Comparison of ENCODE assay signal across 10 cellular contexts in genomic region chr3:25455316-25456232, GRCh38. TPM values are rescaled to one million over a fixed set of nuclear protein-coding genes. Genes with fewer than 3 reads are reported as not detected.
A peak's percentile ranks its signal among the peaks of the same experiment; 100 is the strongest.
DNase-seq lines count a peak whose midpoint lies in the region; ATAC-seq and TF ChIP-seq lines count a peak whose summit lies in the region.
"Had no signal": no experiment of that assay in that cellular context is flagged by ENCODE, and none has a peak within 500 bp of the region (broad histone marks: within the 10 kb centered on the region; RNA-seq: fewer than 3 reads in every experiment).

No MANE protein-coding gene starts in this region.

- TF ChIP-seq CTCF in adrenal gland (IDR thresholded peaks at IDR 0.05) = no peak
- no peak for TF ChIP-seq CTCF in sigmoid colon (IDR thresholded peaks at IDR 0.05)

- no peaks in the 10 kb centered on the region for H3K9me3 ChIP-seq in adrenal gland (replicated peaks in 1 of 3)
- H3K9me3 ChIP-seq in sigmoid colon = no peaks in the 10 kb centered on the region

- H3K4me3 ChIP-seq in adrenal gland = no peak overlapping the region
- no peak overlapping the region for H3K4me3 ChIP-seq in sigmoid colon

- ATAC-seq in left cardiac atrium (peak; percentile 73 to 86), GM21576 (IDR thresholded peaks at IDR 0.05; ENCODE audit: unreplicated experiment) (no peak)
- ATAC-seq in activated CD4-positive, alpha-beta T cell treated with anti-CD3 and anti-CD28 coated beads for 36 hours = no peak

- DNase-seq in EL = peak; percentile 80
- DNase-seq in adrenal gland = no peak
- peak; percentile 46 for DNase-seq in left cardiac atrium
- DNase-seq in sigmoid colon = peak; percentile 79
- no peak for DNase-seq in activated CD4-positive, alpha-beta T cell treated with anti-CD3 and anti-CD28 coated beads for 36 hours
- DNase-seq in immature natural killer cell = no peak
- DNase-seq in activated CD8-positive, alpha-beta memory T cell treated with anti-CD3 and anti-CD28 coated beads, Interleukin-2, amount 50 U/mL, for 4 hours = no peak
- DNase-seq: foreskin melanocyte, RPMI8226 had no signal

- H3K36me3 Mint-ChIP-seq in activated CD4-positive, alpha-beta T cell treated with anti-CD3 and anti-CD28 coated beads for 36 hours (ENCODE audit: low read depth) = no peaks in the 10 kb centered on the region
- peaks cover 0 to 4% (median 0%) of the 10 kb centered on the region in 3 donors for H3K36me3 Mint-ChIP-seq in immature natural killer cell

- H3K27me3 ChIP-seq in adrenal gland = no peaks in the 10 kb centered on the region
- H3K27me3 ChIP-seq in sigmoid colon = no peaks in the 10 kb centered on the region

- H3K27ac ChIP-seq in adrenal gland (peak overlapping the region in 3 of 5 donors; percentile 4 to 83 (median 56)), sigmoid colon (peak overlapping the region; percentile 70 to 79 (median 76))

- no peaks in the 10 kb centered on the region for H3K9me3 Mint-ChIP-seq in activated CD4-positive, alpha-beta T cell treated with anti-CD3 and anti-CD28 coated beads for 36 hours (ENCODE audit: low read depth)
- H3K9me3 Mint-ChIP-seq in immature natural killer cell = no peaks in the 10 kb centered on the region

- no peak overlapping the region for H3K4me3 Mint-ChIP-seq in activated CD4-positive, alpha-beta T cell treated with anti-CD3 and anti-CD28 coated beads for 36 hours
- no peak overlapping the region for H3K4me3 Mint-ChIP-seq in immature natural killer cell

- no peaks in the 10 kb centered on the region for H3K36me3 ChIP-seq in adrenal gland (replicated peaks in 1 of 2)
- H3K36me3 ChIP-seq in sigmoid colon = no peaks in the 10 kb centered on the region

- CTCF ChIA-PET in activated CD4-positive, alpha-beta T cell treated with anti-CD3 and anti-CD28 coated beads for 36 hours (lab: Charles Lee) = interaction anchor here (1.0 kb wide), 1 partner anchor 8 kb away, joined by 4 read pairs; no protein-coding TSS in a partner anchor

- peaks cover 0 to 36% of the 10 kb centered on the region in 2 donors for H3K4me1 ChIP-seq in adrenal gland (replicated peaks in 1 of 2)
- H3K4me1 ChIP-seq in sigmoid colon = peaks cover 0 to 60% (median 48%) of the 10 kb centered on the region in 4 donors

- no peaks in the 10 kb centered on the region for H3K4me1 Mint-ChIP-seq in activated CD4-positive, alpha-beta T cell treated with anti-CD3 and anti-CD28 coated beads for 36 hours
- peaks cover 14 to 20% of the 10 kb centered on the region in 2 donors for H3K4me1 Mint-ChIP-seq in immature natural killer cell

- intact Hi-C loops in adrenal gland (cut with DNase I) = no loop called here
- intact Hi-C loops in left cardiac atrium (cut with DNase I) = no loop called here
- intact Hi-C loops in sigmoid colon (cut with DNase I) = no loop called here
- intact Hi-C loops in activated CD4-positive, alpha-beta T cell treated with anti-CD3 and anti-CD28 coated beads for 36 hours (cut with DNase I, micrococcal nuclease) = no loop called here

- no peak overlapping the region for H3K27ac Mint-ChIP-seq in activated CD4-positive, alpha-beta T cell treated with anti-CD3 and anti-CD28 coated beads for 36 hours
- H3K27ac Mint-ChIP-seq in immature natural killer cell = no peak overlapping the region

- 44 to 59% (median 58%) methylated on average over 7 to 9 of the region's 9 CpGs for WGBS in adrenal gland, 4 donors
- 77 to 82% methylated on average over 9 of the region's 9 CpGs for WGBS in sigmoid colon, 2 donors

- POLR2A ChIA-PET in activated CD4-positive, alpha-beta T cell treated with anti-CD3 and anti-CD28 coated beads for 36 hours (lab: Charles Lee) = no interaction called here

- H3K27me3 Mint-ChIP-seq in activated CD4-positive, alpha-beta T cell treated with anti-CD3 and anti-CD28 coated beads for 36 hours = peaks cover 1% of the 10 kb centered on the region
- H3K27me3 Mint-ChIP-seq in immature natural killer cell (ENCODE audit: low read depth in 3 of 3) = no peaks in the 10 kb centered on the region

- TF ChIP-seq POLR2A in adrenal gland (IDR thresholded peaks at IDR 0.05) = no peak
- no peak for TF ChIP-seq POLR2A in sigmoid colon (IDR thresholded peaks at IDR 0.05)

- no peak for TF ChIP-seq EP300 in sigmoid colon (IDR thresholded peaks at IDR 0.05)

RNA-seq across cellular contexts. Expression of gene RARB, which starts 27.5 kb away (rescaled TPM):
- total RNA-seq in adrenal gland (10 to 100 TPM in 5 of 8 donors, 1 to 10 TPM in 3; 4.3 to 23.3 (median 11.0) TPM), left cardiac atrium (10 to 100 TPM; 12.1 to 24.1 TPM), sigmoid colon (10 to 100 TPM in 3 of 4 donors, 1 to 10 TPM in 1; 8.3 to 18.5 (median 11.9) TPM)
- polyA plus RNA-seq in adrenal gland (1 to 10 TPM; 1.7 to 8.1 (median 7.7) TPM), sigmoid colon (1 to 10 TPM; 1.2 to 2.4 (median 2.1) TPM), immature natural killer cell (under 1 TPM in 2 of 3 donors, not detected in 1; 0.19 to 0.61 TPM)
- total RNA-seq in activated CD4-positive, alpha-beta T cell treated with anti-CD3 and anti-CD28 coated beads for 36 hours = not detected

Comparison
In these comparisons a context has a peak if more than half of its experiments do, and no peak if none do; other contexts are left out.
1. DNase-seq: peak in EL (single experiment), left cardiac atrium (single experiment) and sigmoid colon (single experiment); none in adrenal gland (0 of 7), activated CD4-positive, alpha-beta T cell treated with anti-CD3 and anti-CD28 coated beads for 36 hours (single experiment), immature natural killer cell (0 of 3) and activated CD8-positive, alpha-beta memory T cell treated with anti-CD3 and anti-CD28 coated beads, Interleukin-2, amount 50 U/mL, for 4 hours (single experiment).
2. ATAC-seq: peak in left cardiac atrium (2 of 2); none in GM21576 (single experiment) and activated CD4-positive, alpha-beta T cell treated with anti-CD3 and anti-CD28 coated beads for 36 hours (single experiment).
3. RNA of gene RARB, which starts 27.5 kb away (total RNA-seq): 12.1 to 24.1 TPM in left cardiac atrium, 8.3 to 18.5 TPM in sigmoid colon and 4.3 to 23.3 TPM in adrenal gland; not detected in activated CD4-positive, alpha-beta T cell treated with anti-CD3 and anti-CD28 coated beads for 36 hours; every median in the first group is over 4 times any median in the second.